Comparison of ENCODE assay signal across 24 cellular contexts in the genomic region with DNA sequence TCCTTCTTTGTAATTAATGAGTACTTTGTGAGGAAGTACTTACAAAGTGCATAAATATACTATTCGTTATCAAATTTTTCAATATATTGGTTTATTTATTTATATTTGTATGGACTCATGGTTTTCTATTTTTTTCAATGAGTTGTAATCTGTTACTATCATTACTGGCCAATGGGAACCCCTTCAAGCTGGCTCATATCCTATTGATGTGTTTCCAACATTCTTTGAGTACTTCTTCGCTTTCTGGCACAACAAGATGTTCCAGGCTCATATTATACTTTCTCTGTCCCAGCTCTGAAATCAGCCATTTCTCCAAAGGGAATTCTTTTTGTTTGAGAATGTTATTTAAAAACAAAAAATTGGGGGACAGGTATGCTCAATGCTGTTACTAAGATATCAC. TPM values are rescaled to one million over a fixed set of nuclear protein-coding genes. Genes with fewer than 3 reads are reported as not detected.
A peak's percentile ranks its signal among the peaks of the same experiment; 100 is the strongest.
DNase-seq lines count a peak whose midpoint lies in the region; ATAC-seq, FAIRE-seq and TF ChIP-seq lines count a peak whose summit lies in the region.
"Had no signal": no experiment of that assay in that cellular context is flagged by ENCODE, and none has a peak within 500 bp of the region (broad histone marks: within the 10 kb centered on the region; RNA-seq: fewer than 3 reads in every experiment).

No MANE protein-coding gene starts in this region.

- peak; percentile 46 for DNase-seq in BJ (ENCODE audit: low read depth)
- peak; percentile 40 for DNase-seq in astrocyte of the spinal cord (ENCODE audit: low read depth, low spot score)
- peak; percentile 28 for DNase-seq in fibroblast of villous mesenchyme (ENCODE audit: low read depth)
- DNase-seq in sciatic nerve (ENCODE audit: low spot score): no peak
- DNase-seq in ovary: no peak
- no peak for DNase-seq in HTR-8/SVneo (ENCODE audit: insufficient read length, low spot score)
- no peak for DNase-seq in SW480 (ENCODE audit: low spot score)
- no peak for DNase-seq in spleen
- DNase-seq: activated CD4-positive, alpha-beta T cell treated with anti-CD3 and anti-CD28 coated beads, Interleukin-2, amount 50 U/mL, for 48 hours; activated CD8-positive, alpha-beta memory T cell treated with anti-CD3 and anti-CD28 coated beads, Interleukin-2, amount 50 U/mL, for 48 hours; C1 segment of cervical spinal cord; MM.1S; NCI-H146; NCI-H2171 treated with DMSO at 0.1 percent for 48 hours; NCI-H526 treated with DMSO at 0.1 percent for 48 hours; retina; stimulated activated CD4-positive, alpha-beta T cell treated with anti-CD3 and anti-CD28 coated beads, Interleukin-15, amount 100 ng/mL, for 24 hours; stimulated activated CD8-positive, alpha-beta memory T cell treated with anti-CD3 and anti-CD28 coated beads, Interleukin-4, amount 100 ng/mL, for 48 hours had no signal

- H3K36me3 ChIP-seq in BJ (ENCODE audit: control insufficient read depth, insufficient read depth, low read length): peaks cover 14% of the 10 kb centered on the region
- no peaks in the 10 kb centered on the region for H3K36me3 ChIP-seq in ovary
- H3K36me3 ChIP-seq in spleen: peaks cover 0 to 100% (median 44%) of the 10 kb centered on the region in 6 donors

- CTCF ChIA-PET in BJ (lab: Yijun Ruan, JAX): no interaction called here

- H3K4me3 ChIP-seq in BJ (ENCODE audit: low read depth, low read length): no peak overlapping the region
- H3K4me3 ChIP-seq in astrocyte of the spinal cord (ENCODE audit: low read depth, low read length): no peak overlapping the region
- H3K4me3 ChIP-seq in fibroblast of villous mesenchyme (ENCODE audit: low read depth, low read length): no peak overlapping the region
- no peak overlapping the region for H3K4me3 ChIP-seq in ovary
- H3K4me3 ChIP-seq in spleen: no peak overlapping the region
- H3K4me3 ChIP-seq: K562, SK-N-MC had no signal

- H3K27ac ChIP-seq in ovary: no peak overlapping the region
- no peak overlapping the region for H3K27ac ChIP-seq in spleen
- H3K27ac ChIP-seq: SK-N-MC had no signal

- H3K27me3 ChIP-seq in BJ (ENCODE audit: control insufficient read depth, insufficient read depth, low read length) (no peaks in the 10 kb centered on the region), ovary (no peaks in the 10 kb centered on the region), spleen (replicated peaks in 1 of 7) (no peaks in the 10 kb centered on the region)

- TF ChIP-seq CTCF in BJ (IDR thresholded peaks at IDR 0.05; ENCODE audit: insufficient read depth, low read depth, low read length) (no peak), astrocyte of the spinal cord (IDR thresholded peaks at IDR 0.05; ENCODE audit: low read depth, low read length) (no peak), fibroblast of villous mesenchyme (IDR thresholded peaks at IDR 0.05; ENCODE audit: insufficient read depth, low read depth, low read length) (no peak), ovary (IDR thresholded peaks at IDR 0.05) (no peak), spleen (IDR thresholded peaks at IDR 0.05 in 8 of 11, conservative IDR thresholded peaks at IDR 0.05 in 3 of 11) (no peak)

- TF ChIP-seq EP300 in ovary (IDR thresholded peaks at IDR 0.05): no peak

- peak; percentile 81 for ATAC-seq in sciatic nerve
- ATAC-seq: K562 had no signal

- no peak for FAIRE-seq in HTR-8/SVneo (lab: Jason Lieb, UNC)
- FAIRE-seq: bronchial epithelial cell, endometrium, H1, K562 had no signal

- no peaks in the 10 kb centered on the region for H3K4me1 ChIP-seq in ovary (ENCODE audit: insufficient read depth)
- peaks cover 0 to 31% (median 0%) of the 10 kb centered on the region in 6 donors for H3K4me1 ChIP-seq in spleen

- intact Hi-C loops in sciatic nerve (cut with DNase I) (no loop called here), ovary (cut with DNase I) (no loop called here), spleen (cut with DNase I; ENCODE audit: low total_unique reads) (no loop called here)

- in situ Hi-C loops in astrocyte of the spinal cord (cut with HindIII; ENCODE audit: low sequenced_read_pairs): no loop called here

- WGBS in ovary, 3 donors: 6 to 33% (median 12%) methylated on average over 2 of the region's 2 CpGs
- 32 to 91% (median 48%) methylated on average over 2 of the region's 2 CpGs for WGBS in spleen, 5 donors

- POLR2A ChIA-PET in BJ (lab: Charles Lee): interaction anchor here (0.5 kb wide), 1 partner anchor 226 kb away, joined by 6 read pairs; no protein-coding TSS in a partner anchor

- TF ChIP-seq POLR2A in ovary (IDR thresholded peaks at IDR 0.05) (no peak), spleen (IDR thresholded peaks at IDR 0.05) (no peak)

- H3K9me3 ChIP-seq in ovary (no peaks in the 10 kb centered on the region), spleen (no peaks in the 10 kb centered on the region)

RNA-seq across cellular contexts. Expression of gene YBX3, which starts 17.5 kb away (rescaled TPM):
- 81.4 and 142 TPM in 2 replicates for polyA plus RNA-seq in BJ (2011; rRNA removed)
- polyA minus RNA-seq in BJ (2011; rRNA and poly(A)+ RNA removed): 84.1 and 110 TPM in 2 replicates
- total RNA-seq in fibroblast of villous mesenchyme: 88.9 and 104 TPM in 2 replicates
- 371 TPM for total RNA-seq in sciatic nerve
- total RNA-seq in ovary: 100 to 1,000 TPM; 241 to 404 (median 275) TPM
- polyA plus RNA-seq in ovary: 100 to 1,000 TPM; 193 to 302 TPM
- 100 to 1,000 TPM; 166 to 250 (median 180) TPM for total RNA-seq in spleen
- polyA plus RNA-seq in spleen: 100 to 1,000 TPM in 1 of 3 donors, 10 to 100 TPM in 2; 87.0 to 155 (median 90.7) TPM

RNA-seq across cellular contexts. Expression of gene STYK1, which starts 31.8 kb away (rescaled TPM):
- polyA plus RNA-seq in BJ (2011; rRNA removed) (0.74 and 0.92 TPM in 2 replicates), ovary (under 1 TPM; 0.07 to 0.70 TPM), spleen (under 1 TPM; 0.17 to 0.26 (median 0.26) TPM)
- 0.57 and 2.1 TPM in 2 replicates for polyA minus RNA-seq in BJ (2011; rRNA and poly(A)+ RNA removed)
- total RNA-seq in fibroblast of villous mesenchyme (under 0.01 and 0.86 TPM in 2 replicates), sciatic nerve (0.85 TPM), ovary (1 to 10 TPM in 1 of 7 donors, under 1 TPM in 4, not detected in 2; 0.12 to 1.3 (median 0.33) TPM), spleen (1 to 10 TPM in 4 of 7 donors, under 1 TPM in 3; 0.49 to 2.4 (median 1.2) TPM)
- total RNA-seq: activated T-helper 2 cell treated with anti-CD3 and anti-CD28 coated beads, Interferon-gamma antibody, Interleukin-2, Interleukin-4, amounts not matched to agents 10 μg/mL and 5 μg/mL and 100 μg/mL, durations not matched to agents 14 hours and 24 hours and 36 hours had no signal

Comparison
In these comparisons a context has a peak if more than half of its experiments do, and no peak if none do; other contexts are left out.
1. DNase-seq: peak in BJ (single experiment), astrocyte of the spinal cord (single experiment) and fibroblast of villous mesenchyme (single experiment); none in sciatic nerve (single experiment), ovary (0 of 5), HTR-8/SVneo (single experiment), SW480 (single experiment) and spleen (single experiment).